In genomic region chr20:33732166-33732970, GRCh38 we compare ENCODE assay signal across 8 cellular contexts. TPM values are rescaled to one million over a fixed set of nuclear protein-coding genes. Genes with fewer than 3 reads are reported as not detected.
A peak's percentile ranks its signal among the peaks of the same experiment; 100 is the strongest.
DNase-seq lines count a peak whose midpoint lies in the region; ATAC-seq lines count a peak whose summit lies in the region.

No MANE protein-coding gene starts in this region.

- H3K36me3 ChIP-seq in effector memory CD4-positive, alpha-beta T cell (ENCODE audit: control insufficient read depth, insufficient read depth, low read length), result no peaks in the 10 kb centered on the region

- no peaks in the 10 kb centered on the region for H3K27me3 ChIP-seq in effector memory CD4-positive, alpha-beta T cell (replicated peaks; ENCODE audit: control insufficient read depth, insufficient read depth, low read length, poor library complexity, severe bottlenecking)
- no peaks in the 10 kb centered on the region for H3K27me3 ChIP-seq in mononuclear cell (ENCODE audit: insufficient read depth, low read length)

- DNase-seq in activated T-cell treated with anti-CD3 and anti-CD28 coated beads for 1 hour (ENCODE audit: low read depth) (peak; percentile 75), NCI-H2196 treated with DMSO at 0.1 percent for 48 hours (lab: John Stamatoyannopoulos, UW; ENCODE audit: unreplicated experiment) (peak; percentile 79)
- no peak for DNase-seq in activated T-cell treated with anti-CD3 and anti-CD28 coated beads, Interleukin-2, amount 50 U/mL, for 1 hour
- peak; percentile 75 to 77 for DNase-seq in activated CD4-positive, alpha-beta T cell treated with anti-CD3 and anti-CD28 coated beads, Interleukin-2, amount 50 U/mL, for 48 hours
- DNase-seq in effector memory CD4-positive, alpha-beta T cell, result peak; percentile 76 to 82 (median 78)
- peak; percentile 49 for DNase-seq in stimulated activated CD8-positive, alpha-beta memory T cell treated with anti-CD3 and anti-CD28 coated beads, Interleukin-7, amount 100 ng/mL, for 24 hours (ENCODE audit: low read depth)

- peak overlapping the region; percentile 60 for H3K4me3 ChIP-seq in effector memory CD4-positive, alpha-beta T cell (ENCODE audit: insufficient read depth, low read depth, low read length, poor library complexity, severe bottlenecking)
- peak overlapping the region; percentile 63 for H3K4me3 ChIP-seq in mononuclear cell (ENCODE audit: low read length)

- peak overlapping the region; percentile 56 for H3K27ac ChIP-seq in effector memory CD4-positive, alpha-beta T cell (ENCODE audit: insufficient read depth, low read length, poor library complexity, severe bottlenecking)

- H3K4me1 ChIP-seq in effector memory CD4-positive, alpha-beta T cell (ENCODE audit: control insufficient read depth, insufficient read depth, low read length, poor library complexity, severe bottlenecking), result peaks cover 3% of the 10 kb centered on the region
- H3K4me1 ChIP-seq in mononuclear cell (ENCODE audit: insufficient read depth, low read length), result peaks cover 36% of the 10 kb centered on the region

- no peaks in the 10 kb centered on the region for H3K9me3 ChIP-seq in effector memory CD4-positive, alpha-beta T cell (ENCODE audit: control insufficient read depth, low read length)
- H3K9me3 ChIP-seq in mononuclear cell (ENCODE audit: low read depth, low read length), result no peaks in the 10 kb centered on the region

- ATAC-seq in HG02973 (IDR thresholded peaks at IDR 0.05; ENCODE audit: unreplicated experiment), result peak; percentile 63

RNA-seq across cellular contexts. Expression of gene ZNF341, which starts 0.6 kb away (rescaled TPM):
- 0.73 TPM for total RNA-seq in mononuclear cell

RNA-seq across cellular contexts. Expression of gene PXMP4, which starts 12.3 kb away (rescaled TPM):
- total RNA-seq in mononuclear cell, result 2.4 TPM

RNA-seq across cellular contexts. Expression of gene E2F1, which starts 46.2 kb away (rescaled TPM):
- total RNA-seq in mononuclear cell, result 2.0 TPM

RNA-seq across cellular contexts. Expression of gene NECAB3, which starts 58.1 kb away (rescaled TPM):
- 4.6 TPM for total RNA-seq in mononuclear cell
